Comparison of ENCODE assay signal across 13 cellular contexts in the genomic region with DNA sequence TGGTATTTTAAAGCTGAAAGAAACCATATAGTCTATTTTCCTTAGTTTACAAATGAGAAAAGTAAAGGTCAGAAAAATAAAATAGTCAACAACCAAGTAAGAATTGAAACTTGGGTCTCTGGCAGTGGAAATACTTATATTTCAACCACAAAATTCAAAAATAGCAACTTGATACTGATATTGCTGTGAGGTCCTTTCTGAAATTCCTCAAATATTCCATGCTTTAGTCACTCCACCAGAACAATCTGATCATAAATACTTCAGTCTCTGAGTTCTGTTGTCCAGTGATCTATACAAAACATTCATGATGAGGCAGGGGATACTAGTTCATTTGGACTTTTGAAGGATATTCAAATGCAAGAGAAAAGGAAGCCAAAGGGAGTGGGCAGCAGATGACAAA. TPM values are rescaled to one million over a fixed set of nuclear protein-coding genes. Genes with fewer than 3 reads are reported as not detected.
DNase-seq lines count a peak whose midpoint lies in the region; FAIRE-seq and TF ChIP-seq lines count a peak whose summit lies in the region.
"Not testable (repeated sequence)": the region's sequence is repeated elsewhere in the genome, so short reads cannot be mapped to it uniquely, and the experiment has no call there.
"Had no signal": no experiment of that assay in that cellular context is flagged by ENCODE, and none has a peak within 500 bp of the region (broad histone marks: within the 10 kb centered on the region; RNA-seq: fewer than 3 reads in every experiment).

No MANE protein-coding gene starts in this region.

- not testable (repeated sequence) for H3K4me2 ChIP-seq in skeletal muscle satellite cell (ENCODE audit: low read length)

- DNase-seq in GM19239 (ENCODE audit: insufficient read length, low spot score); chondrocyte (ENCODE audit: low spot score): not testable (repeated sequence)
- DNase-seq in LHCN-M2 (ENCODE audit: low read depth) (peak; percentile 57), adipocyte (ENCODE audit: low read depth) (peak; percentile 52), fibroblast of peridontal ligament (ENCODE audit: extremely low read depth) (peak; percentile 53), myocyte (ENCODE audit: low read depth) (peak; percentile 40)

- not testable (repeated sequence) for H3K9me3 ChIP-seq in adipocyte (ENCODE audit: control insufficient read depth, low read length); skeletal muscle satellite cell (replicated peaks; ENCODE audit: low read length)

- H3K36me3 ChIP-seq in ACC112 (ENCODE audit: insufficient read depth, low read length); adipocyte (ENCODE audit: control insufficient read depth, insufficient read depth, low read length, severe bottlenecking); skeletal muscle satellite cell (ENCODE audit: insufficient read depth, low read length): not testable (repeated sequence)

- H2AFZ ChIP-seq in ACC112 (ENCODE audit: low read length, unreplicated experiment), result not testable (repeated sequence)

- peak overlapping the region; percentile 17 for H3K27ac Mint-ChIP-seq in chondrocyte (ENCODE audit: unreplicated experiment)

- not testable (repeated sequence) for H3K79me2 ChIP-seq in ACC112 (ENCODE audit: control insufficient read depth, insufficient read depth, low read length, unreplicated experiment)

- not testable (repeated sequence) for H3K9me3 Mint-ChIP-seq in chondrocyte (ENCODE audit: low read depth)

- H3K9ac ChIP-seq in adipocyte (ENCODE audit: low read length), result peak overlapping the region; percentile 39
- H3K9ac ChIP-seq in skeletal muscle satellite cell (ENCODE audit: low read depth, low read length), result not testable (repeated sequence)

- H3K4me3 ChIP-seq in ACC112 (ENCODE audit: low read depth, low read length), result peak overlapping the region; percentile 54; the same call in 1 of the 2 replicates
- H3K4me3 ChIP-seq in adipocyte (ENCODE audit: low read length), result not testable (repeated sequence)
- peak overlapping the region; percentile 49 for H3K4me3 ChIP-seq in skeletal muscle satellite cell (ENCODE audit: low read length)

- peak overlapping the region; percentile 84 for H3K27ac ChIP-seq in ACC112 (ENCODE audit: low read depth, low read length)

- not testable (repeated sequence) for TF ChIP-seq CTCF in chondrocyte (IDR thresholded peaks at IDR 0.05)

- FAIRE-seq in GM19239 (lab: Jason Lieb, UNC), result peak; percentile 87

- not testable (repeated sequence) for H3K36me3 Mint-ChIP-seq in chondrocyte (ENCODE audit: low read depth)

- peaks cover 16% of the 10 kb centered on the region for H3K4me1 Mint-ChIP-seq in chondrocyte (ENCODE audit: low read depth)

- not testable (repeated sequence) for H3K27me3 Mint-ChIP-seq in chondrocyte (ENCODE audit: low read depth)

- not testable (repeated sequence) for H3K27me3 ChIP-seq in ACC112 (ENCODE audit: insufficient read depth, low read length); adipocyte (replicated peaks; ENCODE audit: control insufficient read depth, insufficient read depth, low read length); skeletal muscle satellite cell (ENCODE audit: control insufficient read depth, insufficient read depth, low read length)

- H3K4me1 ChIP-seq in ACC112 (ENCODE audit: control insufficient read depth, insufficient read depth, low read length, unreplicated experiment), result peaks cover 14% of the 10 kb centered on the region
- H3K4me1 ChIP-seq in adipocyte (ENCODE audit: control insufficient read depth, insufficient read depth, low read length); skeletal muscle satellite cell (ENCODE audit: control insufficient read depth, insufficient read depth, low read length): not testable (repeated sequence)

- not testable (repeated sequence) for H3K4me3 Mint-ChIP-seq in chondrocyte (ENCODE audit: unreplicated experiment)

RNA-seq across cellular contexts. Expression of a gene that starts 25.8 kb away (rescaled TPM):
- total RNA-seq in LHCN-M2 (2014; rRNA removed), result not detected in 2 replicates
- polyA plus RNA-seq in LHCN-M2 (2012), result not detected
- total RNA-seq in chondrocyte, result not detected in 3 replicates
- total RNA-seq in myocyte, result not detected in 2 replicates
- not detected for polyA plus RNA-seq in myocyte (2012)
- total RNA-seq in skeletal muscle satellite cell (2012; rRNA removed), result not detected in 2 replicates
- total RNA-seq: CD4-positive, alpha-beta memory T cell; Daoy; H1; HT-29 had no signal
- polyA plus RNA-seq: AG04450; CD4-positive, alpha-beta memory T cell; H1 had no signal
